ENCODE assay signal across 1 cellular context in the genomic region with DNA sequence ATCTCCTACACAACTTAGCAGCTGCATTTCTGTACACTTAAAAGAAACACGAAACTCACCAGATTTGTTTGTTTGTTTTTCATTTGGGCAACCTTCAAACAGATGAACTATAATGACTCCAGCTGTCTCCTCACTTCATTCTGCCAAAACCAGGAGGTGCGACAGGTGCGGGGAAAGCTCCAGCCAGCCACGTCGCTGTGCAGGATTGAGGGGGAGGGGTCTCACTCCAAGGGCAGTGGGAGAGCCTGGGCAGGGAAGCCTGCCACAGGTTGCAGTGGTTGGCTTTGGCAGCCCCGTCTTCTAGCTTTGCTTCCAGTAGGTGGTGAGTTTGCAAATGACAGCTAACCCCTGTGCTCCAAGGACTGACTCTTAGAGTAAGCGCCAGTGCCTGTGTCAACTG.
TF ChIP-seq lines count a peak whose summit lies in the region.

No MANE protein-coding gene starts in this region.

TF ChIP-seq in IMR-90, 13 proteins besides CTCF, POLR2A, EP300 and RAD21 (continued from another document):
- TF ChIP-seq BHLHE40 (IDR thresholded peaks at IDR 0.05; ENCODE audit: low read depth, low read length) (no peak), MAZ (IDR thresholded peaks at IDR 0.05; ENCODE audit: borderline replicate concordance, low read depth, low read length) (no peak), CEBPB (IDR thresholded peaks at IDR 0.05; ENCODE audit: low read depth, low read length) (no peak), FOS (IDR thresholded peaks at IDR 0.05; ENCODE audit: low read depth, low read length) (no peak)
- TF ChIP-seq, protein P1, sequence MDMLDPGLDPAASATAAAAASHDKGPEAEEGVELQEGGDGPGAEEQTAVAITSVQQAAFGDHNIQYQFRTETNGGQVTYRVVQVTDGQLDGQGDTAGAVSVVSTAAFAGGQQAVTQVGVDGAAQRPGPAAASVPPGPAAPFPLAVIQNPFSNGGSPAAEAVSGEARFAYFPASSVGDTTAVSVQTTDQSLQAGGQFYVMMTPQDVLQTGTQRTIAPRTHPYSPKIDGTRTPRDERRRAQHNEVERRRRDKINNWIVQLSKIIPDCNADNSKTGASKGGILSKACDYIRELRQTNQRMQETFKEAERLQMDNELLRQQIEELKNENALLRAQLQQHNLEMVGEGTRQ (IDR thresholded peaks at IDR 0.05; ENCODE audit: low read depth, low read length), result no peak
